In the genomic region with DNA sequence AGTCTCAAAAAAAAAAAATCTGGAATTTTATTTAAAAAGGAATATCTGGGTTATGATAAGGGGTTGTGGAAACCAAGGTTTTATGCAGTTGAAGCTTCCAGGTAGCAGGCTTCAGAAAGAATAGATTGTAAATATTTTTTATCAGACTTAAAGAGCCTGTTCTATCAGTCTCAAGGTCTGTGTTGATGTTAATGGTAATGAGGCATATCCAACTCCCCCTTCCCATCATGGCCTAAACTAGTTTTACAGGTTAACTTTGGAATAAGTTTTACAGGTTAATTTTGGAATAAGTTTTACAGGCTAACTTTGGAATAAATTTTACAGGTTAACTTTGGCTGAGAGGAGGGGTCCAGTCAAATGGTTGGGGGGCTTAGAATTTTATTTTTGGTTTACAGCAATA, we compare ENCODE assay signal across 23 cellular contexts.
"Had no signal": no experiment of that assay in that cellular context is flagged by ENCODE, and none has a peak within 500 bp of the region (broad histone marks: within the 10 kb centered on the region; RNA-seq: fewer than 3 reads in every experiment).

No MANE protein-coding gene starts in this region.

- H3K4me1 Mint-ChIP-seq: activated CD4-positive, alpha-beta memory T cell treated with anti-CD3 and anti-CD28 coated beads, Interleukin-2, amount 10 ng/mL, durations not matched to agents 7 days and 5 days; activated CD4-positive, alpha-beta T cell treated with anti-CD3 and anti-CD28 coated beads, Interleukin-2, amount 10 ng/mL, durations not matched to agents 7 days and 5 days; activated T-helper 17 cell treated with anti-CD3 and anti-CD28 coated beads, Interleukin-2, amount 50 U/mL, for 72 hours had no signal

- H3K27ac ChIP-seq: esophagus muscularis mucosa, parathyroid adenoma, right atrium auricular region, thoracic aorta, upper lobe of left lung had no signal

- H3K36me3 ChIP-seq: esophagus muscularis mucosa, right atrium auricular region, thoracic aorta, upper lobe of left lung had no signal

- H3K9me3 ChIP-seq: esophagus muscularis mucosa, right atrium auricular region, thoracic aorta, upper lobe of left lung had no signal

- H3K4me3 Mint-ChIP-seq: activated CD4-positive, alpha-beta memory T cell treated with anti-CD3 and anti-CD28 coated beads, Interleukin-2, amount 10 ng/mL, durations not matched to agents 7 days and 5 days; activated CD4-positive, alpha-beta T cell treated with anti-CD3 and anti-CD28 coated beads, Interleukin-2, amount 10 ng/mL, durations not matched to agents 7 days and 5 days; activated T-cell treated with anti-CD3 and anti-CD28 coated beads, Interleukin-2, amount 50 U/mL, for 24 hours; activated T-helper 17 cell treated with anti-CD3 and anti-CD28 coated beads, Interleukin-2, amount 50 U/mL, for 72 hours; effector memory CD8-positive, alpha-beta T cell; WTC11 had no signal

- H3K9me3 Mint-ChIP-seq: activated CD4-positive, alpha-beta memory T cell treated with anti-CD3 and anti-CD28 coated beads, Interleukin-2, amount 10 ng/mL, durations not matched to agents 7 days and 5 days; activated CD4-positive, alpha-beta T cell treated with anti-CD3 and anti-CD28 coated beads, Interleukin-2, amount 10 ng/mL, durations not matched to agents 7 days and 5 days; activated T-cell treated with anti-CD3 and anti-CD28 coated beads, Interleukin-2, amount 50 U/mL, for 24 hours; activated T-helper 17 cell treated with anti-CD3 and anti-CD28 coated beads, Interleukin-2, amount 50 U/mL, for 72 hours; effector memory CD8-positive, alpha-beta T cell had no signal

- ATAC-seq: activated T-helper 17 cell treated with anti-CD3 and anti-CD28 coated beads, Interleukin-2, amount 50 U/mL, for 72 hours; effector memory CD8-positive, alpha-beta T cell; left ventricle myocardium superior; stimulated activated naive CD8-positive, alpha-beta T cell treated with anti-CD3 and anti-CD28 coated beads, Interleukin-15, Interleukin-2, amounts not matched to agents 100 U/mL and 50 U/mL, for 24 hours; WTC11 had no signal

- H3K4me3 ChIP-seq: esophagus muscularis mucosa, right atrium auricular region, thoracic aorta, upper lobe of left lung had no signal

- H3K27ac Mint-ChIP-seq: activated CD4-positive, alpha-beta memory T cell treated with anti-CD3 and anti-CD28 coated beads, Interleukin-2, amount 10 ng/mL, durations not matched to agents 7 days and 5 days; activated CD4-positive, alpha-beta T cell treated with anti-CD3 and anti-CD28 coated beads, Interleukin-2, amount 10 ng/mL, durations not matched to agents 7 days and 5 days; activated T-cell treated with anti-CD3 and anti-CD28 coated beads, Interleukin-2, amount 50 U/mL, for 24 hours; activated T-helper 17 cell treated with anti-CD3 and anti-CD28 coated beads, Interleukin-2, amount 50 U/mL, for 72 hours; effector memory CD8-positive, alpha-beta T cell had no signal

- H3K27me3 ChIP-seq: esophagus muscularis mucosa, right atrium auricular region, upper lobe of left lung had no signal

- H3K4me1 ChIP-seq: esophagus muscularis mucosa, parathyroid adenoma, right atrium auricular region, upper lobe of left lung had no signal

- DNase-seq: activated CD4-positive, alpha-beta memory T cell treated with anti-CD3 and anti-CD28 coated beads, Interleukin-2, amount 10 ng/mL, durations not matched to agents 7 days and 5 days; activated CD4-positive, alpha-beta T cell treated with anti-CD3 and anti-CD28 coated beads for 1 hour; activated CD4-positive, alpha-beta T cell treated with anti-CD3 and anti-CD28 coated beads, Interleukin-2, amount 10 ng/mL, durations not matched to agents 7 days and 5 days; activated CD8-positive, alpha-beta memory T cell treated with anti-CD3 and anti-CD28 coated beads, Interleukin-2, amount 50 U/mL, for 48 hours; activated gamma-delta T cell treated with Interleukin-2 at 50 U/mL for 16 hours; activated naive CD4-positive, alpha-beta T cell treated with anti-CD3 and anti-CD28 coated beads, Interleukin-2, amount 50 U/mL, for 16 hours; activated T-cell treated with anti-CD3 and anti-CD28 coated beads, Interleukin-2, amount 50 U/mL, for 24 hours; amniotic stem cell; caudate nucleus; cortex of kidney; effector memory CD8-positive, alpha-beta T cell; left ventricle myocardium superior; nucleus accumbens; stimulated activated CD4-positive, alpha-beta T cell treated with anti-CD3 and anti-CD28 coated beads, Interleukin-2, amount 100 ng/mL, for 48 hours; stimulated activated naive CD8-positive, alpha-beta T cell treated with anti-CD3 and anti-CD28 coated beads, Interleukin-15, Interleukin-2, amounts not matched to agents 100 U/mL and 50 U/mL, for 24 hours; T-helper 2 cell; upper lobe of left lung had no signal
